In the genomic region with DNA sequence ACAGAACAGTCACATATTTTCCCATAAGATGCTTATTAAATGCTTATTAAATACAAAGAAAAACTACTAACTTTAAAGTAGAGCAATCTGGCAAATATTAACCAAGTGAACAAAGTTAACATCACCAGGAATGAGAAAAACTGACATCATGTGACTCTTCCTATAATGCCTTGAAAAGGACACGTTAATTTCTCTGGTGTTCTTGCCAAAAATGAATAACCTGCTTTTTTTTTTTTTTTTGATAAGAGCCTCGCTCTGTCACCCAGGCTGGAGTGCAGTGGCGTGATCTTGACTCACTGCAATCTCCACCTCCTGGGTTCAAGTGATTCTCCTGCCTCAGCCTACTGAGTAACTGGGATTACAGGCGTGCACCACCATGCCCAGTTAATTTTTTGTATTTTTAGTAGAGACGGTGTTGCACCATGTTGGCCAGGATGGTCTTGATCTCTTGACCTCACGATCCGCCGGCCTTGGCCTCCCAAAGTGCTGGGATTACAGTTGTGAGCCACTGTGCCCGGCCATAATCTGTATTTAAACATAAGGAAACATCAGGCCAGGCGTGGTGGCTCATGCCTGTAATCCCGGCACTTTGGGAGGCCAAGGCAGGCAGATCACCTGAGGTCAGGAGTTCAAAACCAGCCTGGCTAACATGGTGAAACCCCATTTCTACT, we compare ENCODE assay signal across 1 cellular context.
A peak's percentile ranks its signal among the peaks of the same experiment; 100 is the strongest.
TF ChIP-seq lines count a peak whose summit lies in the region.

No MANE protein-coding gene starts in this region.

TF ChIP-seq in K562, 482 proteins besides CTCF, POLR2A, EP300 and RAD21:
- 0 out of 2 replicates have a peak, but pooled peaks have one; percentile 15 for TF ChIP-seq FOSL1 (tag; conservative IDR thresholded peaks at IDR 0.05)
- TF ChIP-seq, protein P1, sequence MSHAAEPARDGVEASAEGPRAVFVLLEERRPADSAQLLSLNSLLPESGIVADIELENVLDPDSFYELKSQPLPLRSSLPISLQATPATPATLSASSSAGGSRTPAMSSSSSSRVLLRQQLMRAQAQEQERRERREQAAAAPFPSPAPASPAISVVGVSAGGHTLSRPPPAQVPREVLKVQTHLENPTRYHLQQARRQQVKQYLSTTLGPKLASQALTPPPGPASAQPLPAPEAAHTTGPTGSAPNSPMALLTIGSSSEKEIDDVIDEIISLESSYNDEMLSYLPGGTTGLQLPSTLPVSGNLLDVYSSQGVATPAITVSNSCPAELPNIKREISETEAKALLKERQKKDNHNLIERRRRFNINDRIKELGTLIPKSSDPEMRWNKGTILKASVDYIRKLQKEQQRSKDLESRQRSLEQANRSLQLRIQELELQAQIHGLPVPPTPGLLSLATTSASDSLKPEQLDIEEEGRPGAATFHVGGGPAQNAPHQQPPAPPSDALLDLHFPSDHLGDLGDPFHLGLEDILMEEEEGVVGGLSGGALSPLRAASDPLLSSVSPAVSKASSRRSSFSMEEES (CRISPR knock-in tag; IDR thresholded peaks at IDR 0.05), result peak; percentile 59
